Comparison of ENCODE assay signal across 1 cellular context in genomic region chr15:101450561-101451145, GRCh38.
TF ChIP-seq lines count a peak whose summit lies in the region.

No MANE protein-coding gene starts in this region.

TF ChIP-seq in SK-N-SH treated with all-trans-retinoic acid at 6 μM for 48 hours, 23 proteins besides CTCF, POLR2A, EP300 and RAD21 (continued from another document):
- TF ChIP-seq, protein P1, sequence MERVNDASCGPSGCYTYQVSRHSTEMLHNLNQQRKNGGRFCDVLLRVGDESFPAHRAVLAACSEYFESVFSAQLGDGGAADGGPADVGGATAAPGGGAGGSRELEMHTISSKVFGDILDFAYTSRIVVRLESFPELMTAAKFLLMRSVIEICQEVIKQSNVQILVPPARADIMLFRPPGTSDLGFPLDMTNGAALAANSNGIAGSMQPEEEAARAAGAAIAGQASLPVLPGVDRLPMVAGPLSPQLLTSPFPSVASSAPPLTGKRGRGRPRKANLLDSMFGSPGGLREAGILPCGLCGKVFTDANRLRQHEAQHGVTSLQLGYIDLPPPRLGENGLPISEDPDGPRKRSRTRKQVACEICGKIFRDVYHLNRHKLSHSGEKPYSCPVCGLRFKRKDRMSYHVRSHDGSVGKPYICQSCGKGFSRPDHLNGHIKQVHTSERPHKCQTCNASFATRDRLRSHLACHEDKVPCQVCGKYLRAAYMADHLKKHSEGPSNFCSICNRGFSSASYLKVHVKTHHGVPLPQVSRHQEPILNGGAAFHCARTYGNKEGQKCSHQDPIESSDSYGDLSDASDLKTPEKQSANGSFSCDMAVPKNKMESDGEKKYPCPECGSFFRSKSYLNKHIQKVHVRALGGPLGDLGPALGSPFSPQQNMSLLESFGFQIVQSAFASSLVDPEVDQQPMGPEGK (CRISPR knock-in tag; IDR thresholded peaks at IDR 0.05; ENCODE audit: borderline replicate concordance): no peak
- TF ChIP-seq TOX (CRISPR knock-in tag; IDR thresholded peaks at IDR 0.05; ENCODE audit: borderline replicate concordance) (no peak), RARB (CRISPR knock-in tag; IDR thresholded peaks at IDR 0.05) (no peak), PPARA (CRISPR knock-in tag; IDR thresholded peaks at IDR 0.05; ENCODE audit: borderline replicate concordance) (no peak), ZFP30 (CRISPR knock-in tag; IDR thresholded peaks at IDR 0.05) (no peak), ZNF565 (CRISPR knock-in tag; conservative IDR thresholded peaks at IDR 0.05; ENCODE audit: low read depth) (no peak), CSDC2 (CRISPR knock-in tag; IDR thresholded peaks at IDR 0.05) (no peak)
